In genomic region chr4:48467891-48468290, GRCh38 we compare ENCODE assay signal across 25 cellular contexts. TPM values are rescaled to one million over a fixed set of nuclear protein-coding genes. Genes with fewer than 3 reads are reported as not detected.
DNase-seq lines count a peak whose midpoint lies in the region; ATAC-seq and TF ChIP-seq lines count a peak whose summit lies in the region.
"Had no signal": no experiment of that assay in that cellular context is flagged by ENCODE, and none has a peak within 500 bp of the region (broad histone marks: within the 10 kb centered on the region; RNA-seq: fewer than 3 reads in every experiment).

No MANE protein-coding gene starts in this region.

- H3K4me1 ChIP-seq in A673 (ENCODE audit: insufficient read depth, low read length, poor library complexity, severe bottlenecking): peaks cover 36% of the 10 kb centered on the region
- H3K4me1 ChIP-seq in osteoblast (ENCODE audit: insufficient read depth, low read length): peaks cover 11% of the 10 kb centered on the region
- H3K4me1 ChIP-seq: SJSA1 had no signal

- DNase-seq in A673 (ENCODE audit: low spot score) (peak; percentile 44), EH (ENCODE audit: low read depth) (peak; percentile 39), SK-N-DZ (ENCODE audit: low spot score) (peak; percentile 83), osteoblast (ENCODE audit: insufficient read length, low spot score, missing footprints) (no peak), NCI-H2227 treated with DMSO at 0.1 percent for 48 hours (lab: John Stamatoyannopoulos, UW) (no peak), germinal center (ENCODE audit: low spot score) (no peak)
- DNase-seq: AML-193; CD4-positive, CD25-positive, alpha-beta regulatory T cell; DMS153; DND-41; Kasumi-1; NCI-H1092 treated with DMSO at 0.1 percent for 48 hours; NCI-H1436; NCI-H1930; NCI-H2107; NCI-H446; NCI-H524 treated with DMSO at 0.1 percent for 48 hours; NCI-H774; Right ventricle myocardium superior; RPMI8226 had no signal

- POLR2A ChIA-PET in A673 (lab: Charles Lee; ENCODE audit: low non-redundant PET): no interaction called here

- H3K27ac ChIP-seq in A673 (ENCODE audit: low read depth, low read length, poor library complexity, severe bottlenecking) (no peak overlapping the region), osteoblast (ENCODE audit: low read depth, low read length) (no peak overlapping the region)
- H3K27ac ChIP-seq: SJSA1 had no signal

- no peaks in the 10 kb centered on the region for H4K20me1 ChIP-seq in osteoblast (ENCODE audit: insufficient read depth, low read length)

- H3K4me3 ChIP-seq in A673 (ENCODE audit: low read depth, low read length, poor library complexity, severe bottlenecking): no peak overlapping the region
- H3K4me3 ChIP-seq in osteoblast (ENCODE audit: insufficient read depth, low read length): no peak overlapping the region
- H3K4me3 ChIP-seq: SJSA1 had no signal

- no peaks in the 10 kb centered on the region for H3K79me2 ChIP-seq in osteoblast (ENCODE audit: insufficient read depth, low read length)

- BruUV-seq in A673 (replicated peaks; lab: Mats Ljungman, UMichigan): no TSS peak

- H3K4me2 ChIP-seq in osteoblast (ENCODE audit: insufficient read depth, low read length): peak overlapping the region; percentile 16

- intact Hi-C loops in A673 (cut with micrococcal nuclease; ENCODE audit: unreplicated experiment): no loop called here

- H3K36me3 ChIP-seq in A673 (ENCODE audit: insufficient read depth, low read length, poor library complexity, severe bottlenecking) (no peaks in the 10 kb centered on the region), osteoblast (ENCODE audit: insufficient read depth, low read length) (no peaks in the 10 kb centered on the region)
- H3K36me3 ChIP-seq: SJSA1 had no signal

- no peaks in the 10 kb centered on the region for H3K9me3 ChIP-seq in A673 (ENCODE audit: low read depth, low read length, poor library complexity, severe bottlenecking)
- H3K9me3 ChIP-seq in osteoblast (ENCODE audit: low read depth, low read length): no peaks in the 10 kb centered on the region
- H3K9me3 ChIP-seq: SJSA1 had no signal

- no peak overlapping the region for H2AFZ ChIP-seq in osteoblast (ENCODE audit: low read length)

- no peak for ATAC-seq in GM18858 (IDR thresholded peaks at IDR 0.05; ENCODE audit: unreplicated experiment)

- CTCF ChIA-PET in A673 (lab: Charles Lee): no interaction called here

- TF ChIP-seq CTCF in A673 (conservative IDR thresholded peaks at IDR 0.05; ENCODE audit: low read depth, low read length) (no peak), osteoblast (IDR thresholded peaks at IDR 0.05; ENCODE audit: extremely low read depth, low read depth, low read length) (no peak)

- H3K27me3 ChIP-seq in A673 (replicated peaks; ENCODE audit: insufficient read depth, low read depth, low read length, poor library complexity): no peaks in the 10 kb centered on the region
- H3K27me3 ChIP-seq in osteoblast (ENCODE audit: insufficient read depth, low read length): peaks cover 2% of the 10 kb centered on the region
- H3K27me3 ChIP-seq: SJSA1 had no signal

RNA-seq across cellular contexts. Expression of gene SLC10A4, which starts 15.3 kb away (rescaled TPM):
- total RNA-seq in A673 (2021) (4.4 and 5.2 TPM in 2 replicates), osteoblast (not detected in 2 replicates)
- 104 and 115 TPM in 2 replicates for polyA plus RNA-seq in SK-N-DZ (2014; cell fraction: cytosol; rRNA removed)
- polyA plus RNA-seq in SK-N-DZ (2014; cell fraction: nucleus; rRNA removed): 79.6 and 84.7 TPM in 2 replicates
- total RNA-seq: CD4-positive, CD25-positive, alpha-beta regulatory T cell; G401; HT-29; Right ventricle myocardium superior; SJSA1 had no signal
- polyA plus RNA-seq: CD4-positive, CD25-positive, alpha-beta regulatory T cell had no signal

RNA-seq across cellular contexts. Expression of gene ZAR1, which starts 22.2 kb away (rescaled TPM):
- 0.28 TPM in 1 of 2 replicates, not detected in the other for total RNA-seq in A673 (2021)
- 0.81 and 2.0 TPM in 2 replicates for polyA plus RNA-seq in SK-N-DZ (2014; cell fraction: cytosol; rRNA removed)
- 9.6 and 12.5 TPM in 2 replicates for polyA plus RNA-seq in SK-N-DZ (2014; cell fraction: nucleus; rRNA removed)
- not detected in 2 replicates for total RNA-seq in osteoblast
- total RNA-seq: CD4-positive, CD25-positive, alpha-beta regulatory T cell; G401; HT-29; M059J; Right ventricle myocardium superior; SJSA1 had no signal
- polyA plus RNA-seq: CD4-positive, CD25-positive, alpha-beta regulatory T cell had no signal

Comparison
In these comparisons a context has a peak if more than half of its experiments do, and no peak if none do; other contexts are left out.
1. DNase-seq: peak in A673 (single experiment), EH (single experiment) and SK-N-DZ (single experiment); none in osteoblast (single experiment), NCI-H2227 treated with DMSO at 0.1 percent for 48 hours (single experiment) and germinal center (single experiment).